ENCODE assay signal across 28 cellular contexts in genomic region chr13:57935965-57936364, GRCh38.
"Had no signal": no experiment of that assay in that cellular context is flagged by ENCODE, and none has a peak within 500 bp of the region (broad histone marks: within the 10 kb centered on the region; RNA-seq: fewer than 3 reads in every experiment).

No MANE protein-coding gene starts in this region.

- ATAC-seq: effector memory CD8-positive, alpha-beta T cell; esophagus mucosa; foreskin keratinocyte; gastrocnemius medialis; gastroesophageal sphincter; heart left ventricle; heart right ventricle had no signal

- H3K4me1 ChIP-seq: colonic mucosa, esophagus muscularis mucosa, esophagus squamous epithelium, foreskin keratinocyte, gastrocnemius medialis, gastroesophageal sphincter, heart left ventricle, heart right ventricle had no signal

- DNase-seq: colonic mucosa; cortex of kidney; dermis blood vessel endothelial cell; dorsolateral prefrontal cortex; effector CD4-positive, alpha-beta T cell; effector CD8-positive, alpha-beta T cell; effector memory CD4-positive, alpha-beta T cell; effector memory CD8-positive, alpha-beta T cell; endodermal cell; erythroblast; esophagus squamous epithelium; foreskin fibroblast; foreskin keratinocyte; foreskin melanocyte; gastrocnemius medialis; glutamatergic neuron; head of caudate nucleus; heart left ventricle; heart right ventricle had no signal

- H3K36me3 ChIP-seq: colonic mucosa, esophagus muscularis mucosa, esophagus squamous epithelium, gastrocnemius medialis, gastroesophageal sphincter, heart left ventricle, heart right ventricle had no signal

- FAIRE-seq: colon, endometrium, frontal cortex had no signal

- H3K9me3 Mint-ChIP-seq: dendritic cell treated with granulocyte-macrophage colony-stimulating factor and Interleukin-4, amounts not matched to agents 40 ng/mL and 50 ng/mL, for 4 days; endodermal cell had no signal

- H3K4me3 ChIP-seq: colonic mucosa, coronary artery, dorsolateral prefrontal cortex, esophagus muscularis mucosa, esophagus squamous epithelium, gastrocnemius medialis, gastroesophageal sphincter, heart left ventricle, heart right ventricle had no signal

- H3K27ac ChIP-seq: colonic mucosa, coronary artery, dorsolateral prefrontal cortex, epithelial cell of prostate, esophagus muscularis mucosa, esophagus squamous epithelium, foreskin keratinocyte, gastrocnemius medialis, gastroesophageal sphincter, heart left ventricle, heart right ventricle had no signal

- H3K27ac Mint-ChIP-seq: dendritic cell treated with granulocyte-macrophage colony-stimulating factor and Interleukin-4, amounts not matched to agents 40 ng/mL and 50 ng/mL, for 4 days; effector memory CD8-positive, alpha-beta T cell; endodermal cell had no signal

- H3K9me3 ChIP-seq: colonic mucosa, esophagus muscularis mucosa, esophagus squamous epithelium, gastrocnemius medialis, gastroesophageal sphincter, heart left ventricle, heart right ventricle had no signal

- H3K27me3 ChIP-seq: colonic mucosa, dorsolateral prefrontal cortex, esophagus muscularis mucosa, esophagus squamous epithelium, foreskin keratinocyte, gastrocnemius medialis, gastroesophageal sphincter, heart left ventricle, heart right ventricle had no signal

- H3K4me3 Mint-ChIP-seq: dendritic cell treated with granulocyte-macrophage colony-stimulating factor and Interleukin-4, amounts not matched to agents 40 ng/mL and 50 ng/mL, for 4 days; effector memory CD8-positive, alpha-beta T cell; endodermal cell had no signal

- H3K4me1 Mint-ChIP-seq: endodermal cell had no signal

- H3K27me3 Mint-ChIP-seq: dendritic cell treated with granulocyte-macrophage colony-stimulating factor and Interleukin-4, amounts not matched to agents 40 ng/mL and 50 ng/mL, for 4 days; effector memory CD8-positive, alpha-beta T cell had no signal
